ENCODE assay signal across 34 cellular contexts in the genomic region with DNA sequence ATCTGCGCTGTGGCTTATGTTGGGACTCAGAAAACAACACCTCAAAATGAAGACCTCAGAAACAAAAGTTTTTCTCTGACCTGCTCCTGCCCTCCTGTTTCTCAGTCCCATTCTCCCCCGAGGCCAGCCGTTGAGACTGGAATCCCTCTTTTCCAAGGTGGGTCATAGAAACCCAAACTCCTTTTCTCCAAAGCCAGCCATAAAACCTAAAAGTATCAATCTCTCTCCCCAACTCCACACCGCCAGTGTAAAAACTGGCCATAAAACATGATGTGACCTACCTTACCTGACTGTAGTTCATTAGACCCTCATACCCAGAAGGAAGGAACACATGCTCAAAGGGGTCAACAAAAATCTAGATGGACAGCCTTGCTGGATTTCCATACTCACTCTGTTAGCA. TPM values are rescaled to one million over a fixed set of nuclear protein-coding genes. Genes with fewer than 3 reads are reported as not detected.
"Had no signal": no experiment of that assay in that cellular context is flagged by ENCODE, and none has a peak within 500 bp of the region (broad histone marks: within the 10 kb centered on the region; RNA-seq: fewer than 3 reads in every experiment).

No MANE protein-coding gene starts in this region.

- H3K27ac ChIP-seq: brain microvascular endothelial cell, RWPE1, WERI-Rb-1 had no signal

- H3K27me3 Mint-ChIP-seq: activated CD4-positive, alpha-beta memory T cell treated with anti-CD3 and anti-CD28 coated beads, Interleukin-2, amount 10 ng/mL, durations not matched to agents 7 days and 5 days; activated naive CD4-positive, alpha-beta T cell treated with anti-CD3 and anti-CD28 coated beads, Interleukin-2, amount 50 U/mL, for 24 hours; activated T-cell treated with anti-CD3 and anti-CD28 coated beads, Interleukin-2, amount 50 U/mL, for 24 hours had no signal

- DNase-seq: activated CD4-positive, alpha-beta memory T cell treated with anti-CD3 and anti-CD28 coated beads, Interleukin-2, amount 10 ng/mL, durations not matched to agents 7 days and 5 days; activated CD4-positive, alpha-beta T cell treated with anti-CD3 and anti-CD28 coated beads for 1 hour; activated CD4-positive, alpha-beta T cell treated with anti-CD3 and anti-CD28 coated beads for 48 hours; activated CD4-positive, CD25-positive, alpha-beta regulatory T cell; activated gamma-delta T cell; activated naive CD4-positive, alpha-beta T cell treated with Interleukin-2 at 50 U/mL for 16 hours; activated T-cell treated with anti-CD3 and anti-CD28 coated beads, Interleukin-2, amount 50 U/mL, for 24 hours; brain microvascular endothelial cell; central memory CD4-positive, alpha-beta T cell; IMR-90; NCI-H1105; NCI-H1436; NCI-H1694; NCI-H1930; NCI-H345; NCI-H510A; NCI-H526; NCI-H748 treated with DMSO at 0.1 percent for 48 hours; NK-92 treated with Interleukin-12 subunit alpha and Interleukin-12 subunit beta, amount 100 ng/mL, for 24 hours; PC-3; SIG-M5; SW 1271; T-helper 1 cell; T-helper 2 cell; T1000; WERI-Rb-1 had no signal

- H3K9me3 Mint-ChIP-seq: activated CD4-positive, alpha-beta memory T cell treated with anti-CD3 and anti-CD28 coated beads, Interleukin-2, amount 10 ng/mL, durations not matched to agents 7 days and 5 days; activated naive CD4-positive, alpha-beta T cell treated with anti-CD3 and anti-CD28 coated beads, Interleukin-2, amount 50 U/mL, for 24 hours; activated T-cell treated with anti-CD3 and anti-CD28 coated beads, Interleukin-2, amount 50 U/mL, for 24 hours had no signal

- H3K36me3 Mint-ChIP-seq: activated naive CD4-positive, alpha-beta T cell treated with anti-CD3 and anti-CD28 coated beads, Interleukin-2, amount 50 U/mL, for 24 hours had no signal

- FAIRE-seq: K562, RCC 7860 had no signal

- H3K4me3 ChIP-seq: K562 had no signal

- H3K36me3 ChIP-seq: brain microvascular endothelial cell, WERI-Rb-1 had no signal

- H3K27me3 ChIP-seq: brain microvascular endothelial cell had no signal

- H3K4me3 Mint-ChIP-seq: activated CD4-positive, alpha-beta memory T cell treated with anti-CD3 and anti-CD28 coated beads, Interleukin-2, amount 10 ng/mL, durations not matched to agents 7 days and 5 days; activated naive CD4-positive, alpha-beta T cell treated with anti-CD3 and anti-CD28 coated beads, Interleukin-2, amount 50 U/mL, for 24 hours; activated T-cell treated with anti-CD3 and anti-CD28 coated beads, Interleukin-2, amount 50 U/mL, for 24 hours had no signal

- ATAC-seq: K562, PC-3, Right ventricle myocardium inferior had no signal

- H3K27ac Mint-ChIP-seq: activated CD4-positive, alpha-beta memory T cell treated with anti-CD3 and anti-CD28 coated beads, Interleukin-2, amount 10 ng/mL, durations not matched to agents 7 days and 5 days; activated T-cell treated with anti-CD3 and anti-CD28 coated beads, Interleukin-2, amount 50 U/mL, for 24 hours; activated T-helper 2 cell treated with anti-CD3 and anti-CD28 coated beads, Interferon-gamma antibody, Interleukin-2, Interleukin-4, amounts not matched to agents 10 μg/mL and 5 μg/mL and 100 μg/mL, durations not matched to agents 14 hours and 24 hours and 36 hours had no signal

RNA-seq across cellular contexts. Expression of a gene that starts 13.1 kb away (rescaled TPM):
- total RNA-seq: IMR-90, MCF 10A, Right ventricle myocardium inferior had no signal
- polyA plus RNA-seq: IMR-90 had no signal

RNA-seq across cellular contexts. Expression of a gene that starts 43.9 kb away (rescaled TPM):
- total RNA-seq: IMR-90, MCF 10A, PC-3, SK-MEL-5 had no signal
